ENCODE assay signal across 8 cellular contexts in the genomic region with DNA sequence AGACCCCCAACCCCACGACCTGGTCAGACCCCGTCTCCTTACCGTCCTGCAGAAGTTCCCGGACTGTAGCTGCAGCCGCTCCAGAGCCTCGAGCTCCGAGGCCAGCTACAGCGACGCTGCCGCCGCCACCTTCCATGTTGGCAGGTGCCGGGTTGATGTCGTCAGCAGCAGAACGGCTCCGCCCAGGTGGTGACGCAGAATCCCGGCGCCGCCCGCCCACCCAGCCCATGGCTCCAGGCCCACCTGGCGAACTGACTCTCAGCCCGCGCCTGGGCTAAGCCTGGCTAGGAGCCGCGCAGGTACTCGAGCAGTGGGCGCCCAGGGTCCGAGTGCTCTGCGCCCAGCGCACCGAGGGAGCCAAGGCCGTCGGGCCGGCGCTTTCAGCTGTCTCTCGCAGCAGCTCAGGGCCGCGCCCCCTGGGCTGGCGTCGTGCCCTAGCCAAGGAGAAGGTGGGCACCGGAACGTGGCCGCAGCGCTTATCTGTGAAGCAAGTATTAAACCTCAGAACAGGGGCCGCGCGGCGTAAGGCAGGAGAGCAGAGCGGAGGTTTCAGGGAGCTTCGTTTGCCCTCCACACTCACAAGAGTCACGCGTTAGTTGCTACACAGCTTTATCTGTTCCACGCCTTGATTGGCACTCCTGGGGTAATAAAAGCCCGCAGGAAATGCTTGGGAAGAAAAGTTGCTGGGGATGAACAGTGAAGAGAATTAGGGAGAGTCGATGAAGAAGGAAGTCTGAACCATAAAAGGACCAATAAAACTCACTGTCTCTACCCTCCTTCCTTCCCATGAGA.
A peak's percentile ranks its signal among the peaks of the same experiment; 100 is the strongest.
DNase-seq lines count a peak whose midpoint lies in the region; ATAC-seq and TF ChIP-seq lines count a peak whose summit lies in the region.

Gene COG5 (minus strand): TSS at position 160 of the 792 bp plus-strand sequence. CDS start 24 bp downstream, at position 136.
A gene with protein sequence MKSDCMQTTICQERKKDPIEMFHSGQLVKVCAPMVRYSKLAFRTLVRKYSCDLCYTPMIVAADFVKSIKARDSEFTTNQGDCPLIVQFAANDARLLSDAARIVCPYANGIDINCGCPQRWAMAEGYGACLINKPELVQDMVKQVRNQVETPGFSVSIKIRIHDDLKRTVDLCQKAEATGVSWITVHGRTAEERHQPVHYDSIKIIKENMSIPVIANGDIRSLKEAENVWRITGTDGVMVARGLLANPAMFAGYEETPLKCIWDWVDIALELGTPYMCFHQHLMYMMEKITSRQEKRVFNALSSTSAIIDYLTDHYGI (plus strand): TSS at position 211 of the 792 bp plus-strand sequence. CDS start 3,100 bp downstream, outside the sequence.

- H3K27me3 ChIP-seq in layer of hippocampus (ENCODE audit: control insufficient read depth, insufficient read depth, low read length) = no peaks in the 10 kb centered on the region

- TF ChIP-seq CTCF in AG10803 (conservative IDR thresholded peaks at IDR 0.05; ENCODE audit: low read length) (no peak), choroid plexus epithelial cell (conservative IDR thresholded peaks at IDR 0.05; ENCODE audit: low read depth, low read length) (no peak)

- peak within 1 kb of the TSS; percentile 88 for H3K27ac ChIP-seq in layer of hippocampus (ENCODE audit: low read depth, low read length)

- H3K4me3 ChIP-seq in AG10803 (ENCODE audit: low read length) (peak within 1 kb of the TSS; percentile 95), choroid plexus epithelial cell (ENCODE audit: low read depth, low read length) (peak within 1 kb of the TSS; percentile 97)

- TF ChIP-seq POLR2A in GM18951 (IDR thresholded peaks at IDR 0.05; ENCODE audit: extremely low read depth, insufficient read depth, insufficient read length) = peak; percentile 90

- in situ Hi-C loops in GM18951 (cut with MboI; ENCODE audit: low sequenced_read_pairs, unreplicated experiment) = no loop called here

- DNase-seq in AG10803 (ENCODE audit: low read depth) (peak; percentile 74), NCI-H345 treated with DMSO at 0.1 percent for 48 hours (lab: John Stamatoyannopoulos, UW; ENCODE audit: unreplicated experiment) (peak; percentile 64), choroid plexus epithelial cell (ENCODE audit: low read depth) (peak; percentile 80)
- DNase-seq in activated CD4-positive, alpha-beta T cell treated with anti-CD3 and anti-CD28 coated beads for 4 hours = peak; percentile 79 to 83
- peak; percentile 73 to 81 for DNase-seq in stimulated activated CD4-positive, alpha-beta T cell treated with anti-CD3 and anti-CD28 coated beads, Interleukin-1b, Interleukin-23, amount 100 ng/mL, for 4 hours (ENCODE audit: low read depth in 2 of 2)

- ATAC-seq in HG03159 (IDR thresholded peaks at IDR 0.05; ENCODE audit: unreplicated experiment) = peak; percentile 95

Comparison
In these comparisons a context has a peak if more than half of its experiments do, and no peak if none do; other contexts are left out.
1. Peak in every context shown above with its lines: DNase-seq, ATAC-seq, H3K4me3 ChIP-seq and H3K27ac ChIP-seq.